In the genomic region with DNA sequence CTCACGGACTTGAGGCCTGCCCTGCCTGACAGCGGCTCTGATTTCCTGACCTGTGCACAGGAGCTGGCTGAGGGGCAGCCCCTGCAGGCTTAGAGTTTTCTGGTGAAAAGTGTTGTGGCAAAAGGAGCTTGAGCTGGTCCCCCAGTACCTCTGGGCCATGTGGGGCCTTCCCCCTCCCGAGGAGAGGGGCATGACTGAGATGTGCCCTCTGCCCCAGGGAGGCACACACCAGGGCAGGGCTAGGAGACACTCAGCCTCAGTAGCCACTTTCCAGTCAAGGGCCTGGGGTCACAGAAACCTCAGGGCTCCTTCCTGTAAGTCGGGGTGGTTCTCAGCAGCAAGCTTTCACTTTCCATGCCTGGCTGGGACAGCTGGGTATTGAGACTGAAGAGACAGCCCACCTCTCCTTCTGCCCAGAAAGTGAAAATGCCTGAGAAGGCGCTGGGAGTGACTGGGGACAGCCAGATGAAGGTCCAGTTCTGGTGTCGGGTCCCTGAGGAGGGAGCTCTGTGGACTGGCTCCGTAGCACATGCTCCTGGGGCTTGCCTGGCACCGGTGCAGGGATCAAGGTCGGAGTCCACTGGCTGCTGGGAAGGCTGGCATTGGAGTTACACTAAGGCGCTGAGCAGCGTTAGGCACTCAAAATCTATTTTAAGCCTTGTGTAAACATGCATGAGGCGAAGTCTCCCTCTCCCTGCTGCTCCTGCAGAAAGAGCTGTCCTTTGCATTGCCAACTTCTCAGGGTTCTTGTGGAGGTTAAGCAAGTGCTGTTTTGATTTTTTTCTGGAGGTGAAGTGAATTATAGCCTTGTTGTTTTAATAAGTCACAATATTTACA, we compare ENCODE assay signal across 1 cellular context.
TF ChIP-seq lines count a peak whose summit lies in the region.

No MANE protein-coding gene starts in this region.

TF ChIP-seq in HepG2, 621 proteins besides CTCF, POLR2A, EP300 and RAD21 (continued from another document and continues in another):
- no peak for TF ChIP-seq PLRG1 (conservative IDR thresholded peaks at IDR 0.05)
- TF ChIP-seq CREM (IDR thresholded peaks at IDR 0.05), result peak; percentile 32; the same call in 1 of the 2 replicates
- TF ChIP-seq CREM (CRISPR knock-in tag; IDR thresholded peaks at IDR 0.05), result no peak
- TF ChIP-seq, protein P1, sequence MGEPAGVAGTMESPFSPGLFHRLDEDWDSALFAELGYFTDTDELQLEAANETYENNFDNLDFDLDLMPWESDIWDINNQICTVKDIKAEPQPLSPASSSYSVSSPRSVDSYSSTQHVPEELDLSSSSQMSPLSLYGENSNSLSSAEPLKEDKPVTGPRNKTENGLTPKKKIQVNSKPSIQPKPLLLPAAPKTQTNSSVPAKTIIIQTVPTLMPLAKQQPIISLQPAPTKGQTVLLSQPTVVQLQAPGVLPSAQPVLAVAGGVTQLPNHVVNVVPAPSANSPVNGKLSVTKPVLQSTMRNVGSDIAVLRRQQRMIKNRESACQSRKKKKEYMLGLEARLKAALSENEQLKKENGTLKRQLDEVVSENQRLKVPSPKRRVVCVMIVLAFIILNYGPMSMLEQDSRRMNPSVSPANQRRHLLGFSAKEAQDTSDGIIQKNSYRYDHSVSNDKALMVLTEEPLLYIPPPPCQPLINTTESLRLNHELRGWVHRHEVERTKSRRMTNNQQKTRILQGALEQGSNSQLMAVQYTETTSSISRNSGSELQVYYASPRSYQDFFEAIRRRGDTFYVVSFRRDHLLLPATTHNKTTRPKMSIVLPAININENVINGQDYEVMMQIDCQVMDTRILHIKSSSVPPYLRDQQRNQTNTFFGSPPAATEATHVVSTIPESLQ (CRISPR knock-in tag; conservative IDR thresholded peaks at IDR 0.05), result no peak
- TF ChIP-seq RAD51 (IDR thresholded peaks at IDR 0.05; ENCODE audit: borderline replicate concordance), result no peak
- TF ChIP-seq ZNF557 (CRISPR knock-in tag; IDR thresholded peaks at IDR 0.05), result no peak
- no peak for TF ChIP-seq ZNF17 (CRISPR knock-in tag; IDR thresholded peaks at IDR 0.05)
- no peak for TF ChIP-seq ZNF343 (CRISPR knock-in tag; IDR thresholded peaks at IDR 0.05)
- no peak for TF ChIP-seq HNRNPK (IDR thresholded peaks at IDR 0.05; ENCODE audit: low read depth, low read length, poor library complexity, severe bottlenecking)
- TF ChIP-seq, protein P2, sequence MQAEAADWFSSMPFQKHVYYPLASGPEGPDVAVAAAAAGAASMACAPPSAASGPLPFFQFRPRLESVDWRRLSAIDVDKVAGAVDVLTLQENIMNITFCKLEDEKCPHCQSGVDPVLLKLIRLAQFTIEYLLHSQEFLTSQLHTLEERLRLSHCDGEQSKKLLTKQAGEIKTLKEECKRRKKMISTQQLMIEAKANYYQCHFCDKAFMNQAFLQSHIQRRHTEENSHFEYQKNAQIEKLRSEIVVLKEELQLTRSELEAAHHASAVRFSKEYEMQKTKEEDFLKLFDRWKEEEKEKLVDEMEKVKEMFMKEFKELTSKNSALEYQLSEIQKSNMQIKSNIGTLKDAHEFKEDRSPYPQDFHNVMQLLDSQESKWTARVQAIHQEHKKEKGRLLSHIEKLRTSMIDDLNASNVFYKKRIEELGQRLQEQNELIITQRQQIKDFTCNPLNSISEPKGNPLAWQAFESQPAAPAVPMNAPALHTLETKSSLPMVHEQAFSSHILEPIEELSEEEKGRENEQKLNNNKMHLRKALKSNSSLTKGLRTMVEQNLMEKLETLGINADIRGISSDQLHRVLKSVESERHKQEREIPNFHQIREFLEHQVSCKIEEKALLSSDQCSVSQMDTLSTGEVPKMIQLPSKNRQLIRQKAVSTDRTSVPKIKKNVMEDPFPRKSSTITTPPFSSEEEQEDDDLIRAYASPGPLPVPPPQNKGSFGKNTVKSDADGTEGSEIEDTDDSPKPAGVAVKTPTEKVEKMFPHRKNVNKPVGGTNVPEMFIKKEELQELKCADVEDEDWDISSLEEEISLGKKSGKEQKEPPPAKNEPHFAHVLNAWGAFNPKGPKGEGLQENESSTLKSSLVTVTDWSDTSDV (CRISPR knock-in tag; IDR thresholded peaks at IDR 0.05), result peak; percentile 51; the same call in 1 of the 2 replicates
- TF ChIP-seq, protein P3, sequence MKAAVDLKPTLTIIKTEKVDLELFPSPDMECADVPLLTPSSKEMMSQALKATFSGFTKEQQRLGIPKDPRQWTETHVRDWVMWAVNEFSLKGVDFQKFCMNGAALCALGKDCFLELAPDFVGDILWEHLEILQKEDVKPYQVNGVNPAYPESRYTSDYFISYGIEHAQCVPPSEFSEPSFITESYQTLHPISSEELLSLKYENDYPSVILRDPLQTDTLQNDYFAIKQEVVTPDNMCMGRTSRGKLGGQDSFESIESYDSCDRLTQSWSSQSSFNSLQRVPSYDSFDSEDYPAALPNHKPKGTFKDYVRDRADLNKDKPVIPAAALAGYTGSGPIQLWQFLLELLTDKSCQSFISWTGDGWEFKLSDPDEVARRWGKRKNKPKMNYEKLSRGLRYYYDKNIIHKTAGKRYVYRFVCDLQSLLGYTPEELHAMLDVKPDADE (CRISPR knock-in tag; IDR thresholded peaks at IDR 0.05), result no peak
- peak; percentile 84 for TF ChIP-seq GATAD2A (CRISPR knock-in tag; IDR thresholded peaks at IDR 0.05)
- no peak for TF ChIP-seq ZNF775 (CRISPR knock-in tag; IDR thresholded peaks at IDR 0.05; ENCODE audit: borderline replicate concordance)
- TF ChIP-seq ZNF672 (CRISPR knock-in tag; IDR thresholded peaks at IDR 0.05), result no peak
- TF ChIP-seq, protein P4, sequence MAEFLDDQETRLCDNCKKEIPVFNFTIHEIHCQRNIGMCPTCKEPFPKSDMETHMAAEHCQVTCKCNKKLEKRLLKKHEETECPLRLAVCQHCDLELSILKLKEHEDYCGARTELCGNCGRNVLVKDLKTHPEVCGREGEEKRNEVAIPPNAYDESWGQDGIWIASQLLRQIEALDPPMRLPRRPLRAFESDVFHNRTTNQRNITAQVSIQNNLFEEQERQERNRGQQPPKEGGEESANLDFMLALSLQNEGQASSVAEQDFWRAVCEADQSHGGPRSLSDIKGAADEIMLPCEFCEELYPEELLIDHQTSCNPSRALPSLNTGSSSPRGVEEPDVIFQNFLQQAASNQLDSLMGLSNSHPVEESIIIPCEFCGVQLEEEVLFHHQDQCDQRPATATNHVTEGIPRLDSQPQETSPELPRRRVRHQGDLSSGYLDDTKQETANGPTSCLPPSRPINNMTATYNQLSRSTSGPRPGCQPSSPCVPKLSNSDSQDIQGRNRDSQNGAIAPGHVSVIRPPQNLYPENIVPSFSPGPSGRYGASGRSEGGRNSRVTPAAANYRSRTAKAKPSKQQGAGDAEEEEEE (CRISPR knock-in tag; IDR thresholded peaks at IDR 0.05; ENCODE audit: borderline replicate concordance), result no peak
- no peak for TF ChIP-seq ZNF674 (CRISPR knock-in tag; IDR thresholded peaks at IDR 0.05; ENCODE audit: low read depth)
- TF ChIP-seq, protein P5, sequence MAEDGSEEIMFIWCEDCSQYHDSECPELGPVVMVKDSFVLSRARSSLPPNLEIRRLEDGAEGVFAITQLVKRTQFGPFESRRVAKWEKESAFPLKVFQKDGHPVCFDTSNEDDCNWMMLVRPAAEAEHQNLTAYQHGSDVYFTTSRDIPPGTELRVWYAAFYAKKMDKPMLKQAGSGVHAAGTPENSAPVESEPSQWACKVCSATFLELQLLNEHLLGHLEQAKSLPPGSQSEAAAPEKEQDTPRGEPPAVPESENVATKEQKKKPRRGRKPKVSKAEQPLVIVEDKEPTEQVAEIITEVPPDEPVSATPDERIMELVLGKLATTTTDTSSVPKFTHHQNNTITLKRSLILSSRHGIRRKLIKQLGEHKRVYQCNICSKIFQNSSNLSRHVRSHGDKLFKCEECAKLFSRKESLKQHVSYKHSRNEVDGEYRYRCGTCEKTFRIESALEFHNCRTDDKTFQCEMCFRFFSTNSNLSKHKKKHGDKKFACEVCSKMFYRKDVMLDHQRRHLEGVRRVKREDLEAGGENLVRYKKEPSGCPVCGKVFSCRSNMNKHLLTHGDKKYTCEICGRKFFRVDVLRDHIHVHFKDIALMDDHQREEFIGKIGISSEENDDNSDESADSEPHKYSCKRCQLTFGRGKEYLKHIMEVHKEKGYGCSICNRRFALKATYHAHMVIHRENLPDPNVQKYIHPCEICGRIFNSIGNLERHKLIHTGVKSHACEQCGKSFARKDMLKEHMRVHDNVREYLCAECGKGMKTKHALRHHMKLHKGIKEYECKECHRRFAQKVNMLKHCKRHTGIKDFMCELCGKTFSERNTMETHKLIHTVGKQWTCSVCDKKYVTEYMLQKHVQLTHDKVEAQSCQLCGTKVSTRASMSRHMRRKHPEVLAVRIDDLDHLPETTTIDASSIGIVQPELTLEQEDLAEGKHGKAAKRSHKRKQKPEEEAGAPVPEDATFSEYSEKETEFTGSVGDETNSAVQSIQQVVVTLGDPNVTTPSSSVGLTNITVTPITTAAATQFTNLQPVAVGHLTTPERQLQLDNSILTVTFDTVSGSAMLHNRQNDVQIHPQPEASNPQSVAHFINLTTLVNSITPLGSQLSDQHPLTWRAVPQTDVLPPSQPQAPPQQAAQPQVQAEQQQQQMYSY (CRISPR knock-in tag; IDR thresholded peaks at IDR 0.05), result no peak
- TF ChIP-seq, protein P6, sequence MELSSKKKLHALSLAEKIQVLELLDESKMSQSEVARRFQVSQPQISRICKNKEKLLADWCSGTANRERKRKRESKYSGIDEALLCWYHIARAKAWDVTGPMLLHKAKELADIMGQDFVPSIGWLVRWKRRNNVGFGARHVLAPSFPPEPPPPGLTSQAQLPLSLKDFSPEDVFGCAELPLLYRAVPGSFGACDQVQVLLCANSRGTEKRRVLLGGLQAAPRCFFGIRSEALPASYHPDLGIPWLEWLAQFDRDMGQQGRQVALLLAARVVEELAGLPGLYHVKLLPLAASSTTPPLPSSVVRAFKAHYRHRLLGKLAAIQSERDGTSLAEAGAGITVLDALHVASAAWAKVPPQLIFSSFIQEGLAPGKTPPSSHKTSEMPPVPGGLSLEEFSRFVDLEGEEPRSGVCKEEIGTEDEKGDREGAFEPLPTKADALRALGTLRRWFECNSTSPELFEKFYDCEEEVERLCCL (CRISPR knock-in tag; IDR thresholded peaks at IDR 0.05; ENCODE audit: borderline replicate concordance), result no peak
- TF ChIP-seq, protein P7, sequence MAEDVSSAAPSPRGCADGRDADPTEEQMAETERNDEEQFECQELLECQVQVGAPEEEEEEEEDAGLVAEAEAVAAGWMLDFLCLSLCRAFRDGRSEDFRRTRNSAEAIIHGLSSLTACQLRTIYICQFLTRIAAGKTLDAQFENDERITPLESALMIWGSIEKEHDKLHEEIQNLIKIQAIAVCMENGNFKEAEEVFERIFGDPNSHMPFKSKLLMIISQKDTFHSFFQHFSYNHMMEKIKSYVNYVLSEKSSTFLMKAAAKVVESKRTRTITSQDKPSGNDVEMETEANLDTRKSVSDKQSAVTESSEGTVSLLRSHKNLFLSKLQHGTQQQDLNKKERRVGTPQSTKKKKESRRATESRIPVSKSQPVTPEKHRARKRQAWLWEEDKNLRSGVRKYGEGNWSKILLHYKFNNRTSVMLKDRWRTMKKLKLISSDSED (CRISPR knock-in tag; IDR thresholded peaks at IDR 0.05), result no peak
- TF ChIP-seq FOXA1 (IDR thresholded peaks at IDR 0.05), result no peak
- TF ChIP-seq FOXA1 (CRISPR knock-in tag; IDR thresholded peaks at IDR 0.05), result peak; percentile 94
- TF ChIP-seq, protein P8, sequence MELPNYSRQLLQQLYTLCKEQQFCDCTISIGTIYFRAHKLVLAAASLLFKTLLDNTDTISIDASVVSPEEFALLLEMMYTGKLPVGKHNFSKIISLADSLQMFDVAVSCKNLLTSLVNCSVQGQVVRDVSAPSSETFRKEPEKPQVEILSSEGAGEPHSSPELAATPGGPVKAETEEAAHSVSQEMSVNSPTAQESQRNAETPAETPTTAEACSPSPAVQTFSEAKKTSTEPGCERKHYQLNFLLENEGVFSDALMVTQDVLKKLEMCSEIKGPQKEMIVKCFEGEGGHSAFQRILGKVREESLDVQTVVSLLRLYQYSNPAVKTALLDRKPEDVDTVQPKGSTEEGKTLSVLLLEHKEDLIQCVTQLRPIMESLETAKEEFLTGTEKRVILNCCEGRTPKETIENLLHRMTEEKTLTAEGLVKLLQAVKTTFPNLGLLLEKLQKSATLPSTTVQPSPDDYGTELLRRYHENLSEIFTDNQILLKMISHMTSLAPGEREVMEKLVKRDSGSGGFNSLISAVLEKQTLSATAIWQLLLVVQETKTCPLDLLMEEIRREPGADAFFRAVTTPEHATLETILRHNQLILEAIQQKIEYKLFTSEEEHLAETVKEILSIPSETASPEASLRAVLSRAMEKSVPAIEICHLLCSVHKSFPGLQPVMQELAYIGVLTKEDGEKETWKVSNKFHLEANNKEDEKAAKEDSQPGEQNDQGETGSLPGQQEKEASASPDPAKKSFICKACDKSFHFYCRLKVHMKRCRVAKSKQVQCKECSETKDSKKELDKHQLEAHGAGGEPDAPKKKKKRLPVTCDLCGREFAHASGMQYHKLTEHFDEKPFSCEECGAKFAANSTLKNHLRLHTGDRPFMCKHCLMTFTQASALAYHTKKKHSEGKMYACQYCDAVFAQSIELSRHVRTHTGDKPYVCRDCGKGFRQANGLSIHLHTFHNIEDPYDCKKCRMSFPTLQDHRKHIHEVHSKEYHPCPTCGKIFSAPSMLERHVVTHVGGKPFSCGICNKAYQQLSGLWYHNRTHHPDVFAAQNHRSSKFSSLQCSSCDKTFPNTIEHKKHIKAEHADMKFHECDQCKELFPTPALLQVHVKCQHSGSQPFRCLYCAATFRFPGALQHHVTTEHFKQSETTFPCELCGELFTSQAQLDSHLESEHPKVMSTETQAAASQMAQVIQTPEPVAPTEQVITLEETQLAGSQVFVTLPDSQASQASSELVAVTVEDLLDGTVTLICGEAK (IDR thresholded peaks at IDR 0.05), result no peak
- TF ChIP-seq, protein P8 (CRISPR knock-in tag; IDR thresholded peaks at IDR 0.05), result peak; percentile 61
- TF ChIP-seq STAT5B (CRISPR knock-in tag; IDR thresholded peaks at IDR 0.05), result no peak
- TF ChIP-seq CBX1 (IDR thresholded peaks at IDR 0.05; ENCODE audit: low read depth), result no peak
- TF ChIP-seq, protein P9, sequence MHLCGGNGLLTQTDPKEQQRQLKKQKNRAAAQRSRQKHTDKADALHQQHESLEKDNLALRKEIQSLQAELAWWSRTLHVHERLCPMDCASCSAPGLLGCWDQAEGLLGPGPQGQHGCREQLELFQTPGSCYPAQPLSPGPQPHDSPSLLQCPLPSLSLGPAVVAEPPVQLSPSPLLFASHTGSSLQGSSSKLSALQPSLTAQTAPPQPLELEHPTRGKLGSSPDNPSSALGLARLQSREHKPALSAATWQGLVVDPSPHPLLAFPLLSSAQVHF (CRISPR knock-in tag; IDR thresholded peaks at IDR 0.05), result no peak
